ENCODE assay signal across 8 cellular contexts in the genomic region with DNA sequence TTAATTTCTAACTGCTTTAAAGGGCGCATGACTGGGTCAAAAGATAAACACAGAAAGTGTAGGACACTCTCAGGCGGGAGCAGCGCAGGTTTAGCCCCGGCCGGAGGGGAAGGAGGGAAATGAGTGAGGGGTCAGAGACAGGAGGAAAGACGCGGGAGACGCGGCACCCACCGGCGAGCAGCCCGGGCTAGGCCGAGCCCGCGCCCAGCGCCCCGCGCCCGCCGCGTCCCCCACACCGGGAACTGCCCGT. TPM values are rescaled to one million over a fixed set of nuclear protein-coding genes. Genes with fewer than 3 reads are reported as not detected.
DNase-seq lines count a peak whose midpoint lies in the region.

No MANE protein-coding gene starts in this region.

- POLR2A ChIA-PET in CD4-positive, alpha-beta memory T cell (lab: Charles Lee; ENCODE audit: partially characterized antibody) = interaction anchor here (1.2 to 1.6 kb wide), 4 partner anchors 18 to 184 kb away, joined by 4 to 6 read pairs (median 6); no protein-coding TSS in a partner anchor
- POLR2A ChIA-PET in activated CD4-positive, alpha-beta memory T cell treated with anti-CD3 and anti-CD28 coated beads, Interleukin-2, amount 10 ng/mL, durations not matched to agents 7 days and 5 days (lab: Charles Lee) = interaction anchor here (1.6 to 2.0 kb wide), 3 partner anchors 46 to 217 kb away, joined by 4 to 10 read pairs (median 8); a partner anchor contains a TSS

- in situ Hi-C loops in HAP-1 (cut with MboI; ENCODE audit: low sequenced_read_pairs) = loop anchor here (25.0 kb wide), 1 partner anchor 418 kb away; no protein-coding TSS in a partner anchor

- peak overlapping the region; percentile 54 for H3K27ac ChIP-seq in CD4-positive, alpha-beta memory T cell (ENCODE audit: low read depth, low read length)
- H3K27ac ChIP-seq in subcutaneous abdominal adipose tissue (ENCODE audit: low read depth, low read length) = peak overlapping the region; percentile 55

- peak overlapping the region; percentile 44 to 80 for H3K4me3 ChIP-seq in CD4-positive, alpha-beta memory T cell (ENCODE audit: low read length in 2 of 2)
- peak overlapping the region; percentile 56 for H3K4me3 ChIP-seq in HAP-1
- peak overlapping the region; percentile 63 to 87 (median 77) for H3K4me3 ChIP-seq in subcutaneous abdominal adipose tissue (ENCODE audit: low read depth in 1 of 5, low read length in 5 of 5)

- H3K27me3 Mint-ChIP-seq in CD4-positive, alpha-beta memory T cell = no peaks in the 10 kb centered on the region
- H3K27me3 Mint-ChIP-seq in activated CD4-positive, alpha-beta memory T cell treated with anti-CD3 and anti-CD28 coated beads, Interleukin-2, amount 10 ng/mL, durations not matched to agents 7 days and 5 days = peaks cover 3% of the 10 kb centered on the region
- peaks cover 7 to 17% (median 11%) of the 10 kb centered on the region in 3 donors for H3K27me3 Mint-ChIP-seq in immature natural killer cell (ENCODE audit: low read depth in 3 of 3)

- H3K9me3 ChIP-seq in CD4-positive, alpha-beta memory T cell (ENCODE audit: control insufficient read depth in 1 of 2, low read length in 2 of 2) = no peaks in the 10 kb centered on the region
- H3K9me3 ChIP-seq in HAP-1 = no peaks in the 10 kb centered on the region
- H3K9me3 ChIP-seq in subcutaneous abdominal adipose tissue (ENCODE audit: control insufficient read depth in 5 of 5, low read length in 5 of 5) = no peaks in the 10 kb centered on the region

- H3K4me3 Mint-ChIP-seq in CD4-positive, alpha-beta memory T cell = peak overlapping the region; percentile 90 to 98 (median 95)
- peak overlapping the region; percentile 90 for H3K4me3 Mint-ChIP-seq in activated CD4-positive, alpha-beta memory T cell treated with anti-CD3 and anti-CD28 coated beads, Interleukin-2, amount 10 ng/mL, durations not matched to agents 7 days and 5 days
- peak overlapping the region; percentile 93 to 96 (median 96) for H3K4me3 Mint-ChIP-seq in immature natural killer cell

- H3K9me3 Mint-ChIP-seq in CD4-positive, alpha-beta memory T cell = peaks cover 0 to 2% (median 0%) of the 10 kb centered on the region in 8 donors
- H3K9me3 Mint-ChIP-seq in activated CD4-positive, alpha-beta memory T cell treated with anti-CD3 and anti-CD28 coated beads, Interleukin-2, amount 10 ng/mL, durations not matched to agents 7 days and 5 days = no peaks in the 10 kb centered on the region
- H3K9me3 Mint-ChIP-seq in immature natural killer cell = no peaks in the 10 kb centered on the region

- DNase-seq in CD4-positive, alpha-beta memory T cell = peak in 1 of 5 donors; percentile 39
- DNase-seq in HAP-1 (ENCODE audit: low spot score in 2 of 2) (peak in 1 of 2 experiments; percentile 43), immature natural killer cell (no peak), NCI-H446 treated with DMSO at 0.1 percent for 48 hours (lab: John Stamatoyannopoulos, UW) (no peak), occipital lobe (lab: John Stamatoyannopoulos, UW) (no peak), SKM-1 (lab: John Stamatoyannopoulos, UW; ENCODE audit: unreplicated experiment) (no peak)
- DNase-seq in activated CD4-positive, alpha-beta memory T cell treated with anti-CD3 and anti-CD28 coated beads, Interleukin-2, amount 10 ng/mL, durations not matched to agents 7 days and 5 days = no peak

- no peaks in the 10 kb centered on the region for H3K36me3 ChIP-seq in CD4-positive, alpha-beta memory T cell (ENCODE audit: insufficient read depth, low read length)
- H3K36me3 ChIP-seq in HAP-1 (replicated peaks) = no peaks in the 10 kb centered on the region
- no peaks in the 10 kb centered on the region for H3K36me3 ChIP-seq in subcutaneous abdominal adipose tissue (ENCODE audit: control insufficient read depth in 5 of 5, insufficient read depth in 5 of 5, low read length in 5 of 5)

- CTCF ChIA-PET in CD4-positive, alpha-beta memory T cell (lab: Charles Lee; ENCODE audit: partially characterized antibody) = no interaction called here
- CTCF ChIA-PET in activated CD4-positive, alpha-beta memory T cell treated with anti-CD3 and anti-CD28 coated beads, Interleukin-2, amount 10 ng/mL, durations not matched to agents 7 days and 5 days (lab: Charles Lee) = no interaction called here

- peaks cover 39% of the 10 kb centered on the region for H3K4me1 ChIP-seq in CD4-positive, alpha-beta memory T cell (ENCODE audit: insufficient read depth, low read length)
- H3K4me1 ChIP-seq in HAP-1 = peaks cover 21% of the 10 kb centered on the region
- peaks cover 0 to 21% (median 19%) of the 10 kb centered on the region in 5 donors for H3K4me1 ChIP-seq in subcutaneous abdominal adipose tissue (ENCODE audit: control insufficient read depth in 5 of 5, insufficient read depth in 5 of 5, low read length in 5 of 5)

- H3K4me1 Mint-ChIP-seq in CD4-positive, alpha-beta memory T cell = peaks cover 35 to 51% (median 44%) of the 10 kb centered on the region in 4 donors
- peaks cover 32% of the 10 kb centered on the region for H3K4me1 Mint-ChIP-seq in activated CD4-positive, alpha-beta memory T cell treated with anti-CD3 and anti-CD28 coated beads, Interleukin-2, amount 10 ng/mL, durations not matched to agents 7 days and 5 days
- H3K4me1 Mint-ChIP-seq in immature natural killer cell = peaks cover 40 to 60% of the 10 kb centered on the region in 2 donors

- peak overlapping the region; percentile 4 to 97 (median 83) for H3K27ac Mint-ChIP-seq in CD4-positive, alpha-beta memory T cell
- H3K27ac Mint-ChIP-seq in activated CD4-positive, alpha-beta memory T cell treated with anti-CD3 and anti-CD28 coated beads, Interleukin-2, amount 10 ng/mL, durations not matched to agents 7 days and 5 days = peak overlapping the region; percentile 67
- peak overlapping the region; percentile 75 to 95 (median 93) for H3K27ac Mint-ChIP-seq in immature natural killer cell

- peaks cover 0 to 3% of the 10 kb centered on the region in 2 donors for H3K36me3 Mint-ChIP-seq in CD4-positive, alpha-beta memory T cell
- H3K36me3 Mint-ChIP-seq in activated CD4-positive, alpha-beta memory T cell treated with anti-CD3 and anti-CD28 coated beads, Interleukin-2, amount 10 ng/mL, durations not matched to agents 7 days and 5 days (ENCODE audit: low read depth) = peaks cover 3% of the 10 kb centered on the region
- no peaks in the 10 kb centered on the region for H3K36me3 Mint-ChIP-seq in immature natural killer cell

- H3K9ac ChIP-seq in subcutaneous abdominal adipose tissue (ENCODE audit: low read length in 5 of 5) = peak overlapping the region; percentile 57 to 82 (median 67)

- intact Hi-C loops in CD4-positive, alpha-beta memory T cell (cut with micrococcal nuclease) = loop anchor here (1.0 to 2.0 kb wide), 2 partner anchors 45 to 182 kb away; a partner anchor contains a TSS

- H3K27me3 ChIP-seq in CD4-positive, alpha-beta memory T cell (ENCODE audit: insufficient read depth, low read length) = no peaks in the 10 kb centered on the region
- H3K27me3 ChIP-seq in HAP-1 (ENCODE audit: low read depth) (no peaks in the 10 kb centered on the region), subcutaneous abdominal adipose tissue (ENCODE audit: control insufficient read depth in 5 of 5, insufficient read depth in 4 of 5, low read length in 5 of 5) (no peaks in the 10 kb centered on the region)

RNA-seq across cellular contexts. Expression of a gene that starts 0.6 kb away (rescaled TPM):
- total RNA-seq in CD4-positive, alpha-beta memory T cell = 1 to 10 TPM; 8.3 to 9.5 TPM
- polyA plus RNA-seq in CD4-positive, alpha-beta memory T cell = 1 to 10 TPM; 2.3 to 4.0 TPM
- total RNA-seq in activated CD4-positive, alpha-beta memory T cell treated with anti-CD3 and anti-CD28 coated beads, Interleukin-2, amount 10 ng/mL, durations not matched to agents 7 days and 5 days = 1 to 10 TPM; 7.8 to 9.7 TPM
- 1 to 10 TPM; 3.1 to 5.9 (median 4.1) TPM for polyA plus RNA-seq in immature natural killer cell
- total RNA-seq in occipital lobe = 14.3 TPM
